Comparison of ENCODE assay signal across 17 cellular contexts in the genomic region with DNA sequence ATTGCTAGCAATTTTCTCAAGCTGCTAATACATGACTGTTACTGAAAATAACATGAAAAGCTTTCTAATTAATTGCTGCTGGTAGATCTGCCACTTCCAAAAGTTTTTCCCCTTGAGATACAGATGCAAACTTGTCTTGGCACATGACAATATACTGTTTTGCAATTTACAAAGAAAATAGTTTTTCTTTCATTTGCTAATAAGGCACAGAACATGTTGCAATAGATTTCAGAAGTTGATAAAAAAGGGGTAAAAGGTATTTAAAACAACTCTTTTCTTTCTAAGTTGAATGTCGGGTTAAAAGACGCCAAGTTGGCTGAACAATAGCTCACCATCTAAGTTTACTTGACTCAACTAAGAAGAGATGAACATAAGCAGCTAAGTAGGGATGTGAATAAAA. TPM values are rescaled to one million over a fixed set of nuclear protein-coding genes. Genes with fewer than 3 reads are reported as not detected.
DNase-seq lines count a peak whose midpoint lies in the region; ATAC-seq and TF ChIP-seq lines count a peak whose summit lies in the region.
"Had no signal": no experiment of that assay in that cellular context is flagged by ENCODE, and none has a peak within 500 bp of the region (broad histone marks: within the 10 kb centered on the region; RNA-seq: fewer than 3 reads in every experiment).

No MANE protein-coding gene starts in this region.

- H3K4me1 Mint-ChIP-seq in WTC11: peaks cover 50% of the 10 kb centered on the region
- H3K4me1 Mint-ChIP-seq: CD4-positive, alpha-beta memory T cell had no signal

- DNase-seq in WTC11 (ENCODE audit: low spot score): no peak
- peak; percentile 10 to 38 for DNase-seq in fibroblast of lung (ENCODE audit: low read depth in 2 of 2)
- no peak for DNase-seq in MG63
- DNase-seq in C1 segment of cervical spinal cord (lab: John Stamatoyannopoulos, UW): no peak
- DNase-seq in activated CD4-positive, CD25-positive, alpha-beta regulatory T cell (lab: John Stamatoyannopoulos, UW): no peak
- no peak for DNase-seq in ureter (ENCODE audit: low spot score)
- DNase-seq: CD4-positive, alpha-beta memory T cell; DMS79; KBM-7; NCI-H1417 treated with DMSO at 0.1 percent for 48 hours; NCI-H187 treated with DMSO at 0.1 percent for 48 hours; NCI-H2227 treated with DMSO at 0.1 percent for 48 hours; NCI-H524 treated with DMSO at 0.1 percent for 48 hours; SJCRH30 had no signal

- H4K20me1 ChIP-seq in fibroblast of lung (ENCODE audit: control insufficient read depth, extremely low read depth, insufficient read depth, low read length): no peaks in the 10 kb centered on the region

- no peak for TF ChIP-seq CTCF in WTC11 (IDR thresholded peaks at IDR 0.05)
- no peak for TF ChIP-seq CTCF in fibroblast of lung (conservative IDR thresholded peaks at IDR 0.05 in 1 of 2, IDR thresholded peaks at IDR 0.05 in 1 of 2; ENCODE audit: low read depth in 1 of 2, low read length in 2 of 2)

- H3K9ac ChIP-seq in HUES64 (ENCODE audit: low read depth, low read length): no peak overlapping the region
- H3K9ac ChIP-seq in fibroblast of lung (ENCODE audit: insufficient read depth, low read length): no peak overlapping the region

- POLR2A ChIA-PET in WTC11 (lab: Charles Lee): no interaction called here

- H3K27me3 ChIP-seq in ACC112 (ENCODE audit: insufficient read depth, low read length) (no peaks in the 10 kb centered on the region; the same call in 1 of the 2 replicates), HUES64 (ENCODE audit: insufficient read depth, low read length) (no peaks in the 10 kb centered on the region), fibroblast of lung (ENCODE audit: control insufficient read depth, insufficient read depth, low read length) (no peaks in the 10 kb centered on the region), MG63 (peaks cover 2% of the 10 kb centered on the region; the same call in 1 of the 2 replicates)
- H3K27me3 ChIP-seq: SJCRH30 had no signal

- H3K27ac Mint-ChIP-seq in WTC11: peak overlapping the region; percentile 68
- H3K27ac Mint-ChIP-seq: CD4-positive, alpha-beta memory T cell had no signal

- ATAC-seq in WTC11: no peak
- ATAC-seq: HepG2 had no signal

- H3K4me1 ChIP-seq in ACC112 (ENCODE audit: control insufficient read depth, insufficient read depth, low read length, unreplicated experiment) (peaks cover 10% of the 10 kb centered on the region), HUES64 (ENCODE audit: insufficient read depth, low read length) (peaks cover 43% of the 10 kb centered on the region), fibroblast of lung (ENCODE audit: control insufficient read depth, extremely low read depth, insufficient read depth, low read length) (no peaks in the 10 kb centered on the region)
- H3K4me1 ChIP-seq: SJCRH30 had no signal

- CTCF ChIA-PET in WTC11 (lab: Charles Lee): interaction anchor here (0.9 to 1.2 kb wide), 3 partner anchors 15 to 612 kb away, joined by 3 to 4 read pairs (median 4); partner anchors contain the start of gene THSD7A

- WGBS in HUES64: 0% methylated on average over 1 of the region's 2 CpGs

- H3K36me3 ChIP-seq in ACC112 (ENCODE audit: insufficient read depth, low read length) (no peaks in the 10 kb centered on the region), HUES64 (ENCODE audit: insufficient read depth, low read length) (no peaks in the 10 kb centered on the region), fibroblast of lung (ENCODE audit: control insufficient read depth, insufficient read depth, low read length) (no peaks in the 10 kb centered on the region), MG63 (no peaks in the 10 kb centered on the region)
- H3K36me3 ChIP-seq: SJCRH30 had no signal

- peak overlapping the region; percentile 40 for H3K4me3 Mint-ChIP-seq in WTC11
- H3K4me3 Mint-ChIP-seq: CD4-positive, alpha-beta memory T cell had no signal

- H3K4me3 ChIP-seq in ACC112 (ENCODE audit: low read depth, low read length): 0 out of 2 replicates have a peak overlapping the region, but pooled peaks have one; percentile 18
- no peak overlapping the region for H3K4me3 ChIP-seq in HUES64 (ENCODE audit: low read length)
- H3K4me3 ChIP-seq in fibroblast of lung (replicated peaks in 1 of 4; ENCODE audit: control extremely low read depth in 1 of 4, insufficient read depth in 1 of 4, low read depth in 3 of 4, low read length in 4 of 4): no peak overlapping the region
- H3K4me3 ChIP-seq in MG63: no peak overlapping the region
- H3K4me3 ChIP-seq: SJCRH30 had no signal

- H3K4me2 ChIP-seq in fibroblast of lung (ENCODE audit: extremely low read depth, insufficient read depth, low read length): no peak overlapping the region

- no peaks in the 10 kb centered on the region for H3K36me3 Mint-ChIP-seq in WTC11
- H3K36me3 Mint-ChIP-seq: CD4-positive, alpha-beta memory T cell had no signal

- no peaks in the 10 kb centered on the region for H3K9me3 Mint-ChIP-seq in WTC11

- H3K27me3 Mint-ChIP-seq in WTC11 (ENCODE audit: low read depth): no peaks in the 10 kb centered on the region
- H3K27me3 Mint-ChIP-seq: CD4-positive, alpha-beta memory T cell had no signal

- H2AFZ ChIP-seq in ACC112 (ENCODE audit: low read length, unreplicated experiment): no peak overlapping the region
- no peak overlapping the region for H2AFZ ChIP-seq in fibroblast of lung (ENCODE audit: low read length)

- H3K27ac ChIP-seq in ACC112 (ENCODE audit: low read depth, low read length) (no peak overlapping the region), HUES64 (ENCODE audit: low read depth, low read length) (peak overlapping the region; percentile 59; the same call in 1 of the 2 replicates), fibroblast of lung (ENCODE audit: insufficient read depth, low read length) (no peak overlapping the region)
- H3K27ac ChIP-seq: SJCRH30 had no signal

- H3K79me2 ChIP-seq in ACC112 (ENCODE audit: control insufficient read depth, insufficient read depth, low read length, unreplicated experiment) (no peaks in the 10 kb centered on the region), fibroblast of lung (ENCODE audit: control insufficient read depth, insufficient read depth, low read length) (no peaks in the 10 kb centered on the region)

- H3K9me3 ChIP-seq in HUES64 (ENCODE audit: insufficient read depth, low read depth, low read length) (no peaks in the 10 kb centered on the region), fibroblast of lung (ENCODE audit: control insufficient read depth, insufficient read depth, low read depth, low read length) (no peaks in the 10 kb centered on the region), MG63 (no peaks in the 10 kb centered on the region)
- H3K9me3 ChIP-seq: SJCRH30 had no signal

TF ChIP-seq in WTC11, 78 proteins besides CTCF, POLR2A, EP300 and RAD21 (continues in another document):
- TF ChIP-seq, protein P1, sequence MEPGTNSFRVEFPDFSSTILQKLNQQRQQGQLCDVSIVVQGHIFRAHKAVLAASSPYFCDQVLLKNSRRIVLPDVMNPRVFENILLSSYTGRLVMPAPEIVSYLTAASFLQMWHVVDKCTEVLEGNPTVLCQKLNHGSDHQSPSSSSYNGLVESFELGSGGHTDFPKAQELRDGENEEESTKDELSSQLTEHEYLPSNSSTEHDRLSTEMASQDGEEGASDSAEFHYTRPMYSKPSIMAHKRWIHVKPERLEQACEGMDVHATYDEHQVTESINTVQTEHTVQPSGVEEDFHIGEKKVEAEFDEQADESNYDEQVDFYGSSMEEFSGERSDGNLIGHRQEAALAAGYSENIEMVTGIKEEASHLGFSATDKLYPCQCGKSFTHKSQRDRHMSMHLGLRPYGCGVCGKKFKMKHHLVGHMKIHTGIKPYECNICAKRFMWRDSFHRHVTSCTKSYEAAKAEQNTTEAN (CRISPR knock-in tag; IDR thresholded peaks at IDR 0.05): no peak
- TF ChIP-seq E2F5 (CRISPR knock-in tag; IDR thresholded peaks at IDR 0.05): no peak
- TF ChIP-seq GRHL2 (CRISPR knock-in tag; IDR thresholded peaks at IDR 0.05; ENCODE audit: insufficient replicate concordance, severe bottlenecking): no peak
- TF ChIP-seq, protein P2, sequence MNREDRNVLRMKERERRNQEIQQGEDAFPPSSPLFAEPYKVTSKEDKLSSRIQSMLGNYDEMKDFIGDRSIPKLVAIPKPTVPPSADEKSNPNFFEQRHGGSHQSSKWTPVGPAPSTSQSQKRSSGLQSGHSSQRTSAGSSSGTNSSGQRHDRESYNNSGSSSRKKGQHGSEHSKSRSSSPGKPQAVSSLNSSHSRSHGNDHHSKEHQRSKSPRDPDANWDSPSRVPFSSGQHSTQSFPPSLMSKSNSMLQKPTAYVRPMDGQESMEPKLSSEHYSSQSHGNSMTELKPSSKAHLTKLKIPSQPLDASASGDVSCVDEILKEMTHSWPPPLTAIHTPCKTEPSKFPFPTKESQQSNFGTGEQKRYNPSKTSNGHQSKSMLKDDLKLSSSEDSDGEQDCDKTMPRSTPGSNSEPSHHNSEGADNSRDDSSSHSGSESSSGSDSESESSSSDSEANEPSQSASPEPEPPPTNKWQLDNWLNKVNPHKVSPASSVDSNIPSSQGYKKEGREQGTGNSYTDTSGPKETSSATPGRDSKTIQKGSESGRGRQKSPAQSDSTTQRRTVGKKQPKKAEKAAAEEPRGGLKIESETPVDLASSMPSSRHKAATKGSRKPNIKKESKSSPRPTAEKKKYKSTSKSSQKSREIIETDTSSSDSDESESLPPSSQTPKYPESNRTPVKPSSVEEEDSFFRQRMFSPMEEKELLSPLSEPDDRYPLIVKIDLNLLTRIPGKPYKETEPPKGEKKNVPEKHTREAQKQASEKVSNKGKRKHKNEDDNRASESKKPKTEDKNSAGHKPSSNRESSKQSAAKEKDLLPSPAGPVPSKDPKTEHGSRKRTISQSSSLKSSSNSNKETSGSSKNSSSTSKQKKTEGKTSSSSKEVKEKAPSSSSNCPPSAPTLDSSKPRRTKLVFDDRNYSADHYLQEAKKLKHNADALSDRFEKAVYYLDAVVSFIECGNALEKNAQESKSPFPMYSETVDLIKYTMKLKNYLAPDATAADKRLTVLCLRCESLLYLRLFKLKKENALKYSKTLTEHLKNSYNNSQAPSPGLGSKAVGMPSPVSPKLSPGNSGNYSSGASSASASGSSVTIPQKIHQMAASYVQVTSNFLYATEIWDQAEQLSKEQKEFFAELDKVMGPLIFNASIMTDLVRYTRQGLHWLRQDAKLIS (CRISPR knock-in tag; IDR thresholded peaks at IDR 0.05; ENCODE audit: borderline replicate concordance): no peak

RNA-seq across cellular contexts. Expression of gene THSD7A, which starts 14.3 kb away (rescaled TPM):
- polyA plus RNA-seq in HUES64 (2013, experiment 1 of 2): 1.0 TPM
- 1.7 TPM for polyA plus RNA-seq in HUES64 (2013, experiment 2 of 2)
- 0.66 to 1.1 TPM (median 0.68 TPM) in 3 replicates for total RNA-seq in WTC11 (2021)
- total RNA-seq in fibroblast of lung: under 0.01 and 0.83 TPM in 2 replicates
- polyA plus RNA-seq in fibroblast of lung: 0.02 and 0.06 TPM in 2 replicates
- polyA plus RNA-seq in fibroblast of lung (2012): 0.02 and 0.08 TPM in 2 replicates
- polyA minus RNA-seq in fibroblast of lung (ENCODE audit: low replicate concordance): not detected in 2 replicates
- not detected in 2 replicates for total RNA-seq in MG63 (2014; rRNA removed; shearing (Covaris generic); ENCODE audit: low replicate concordance)
- total RNA-seq in ureter: 21.6 TPM
- total RNA-seq: CD4-positive, alpha-beta memory T cell had no signal
- polyA plus RNA-seq: CD4-positive, alpha-beta memory T cell had no signal

Comparison
In these comparisons a context has a peak if more than half of its experiments do, and no peak if none do; other contexts are left out.
1. DNase-seq: peak in fibroblast of lung (2 of 2); none in WTC11 (single experiment), MG63 (single experiment), C1 segment of cervical spinal cord (0 of 14), activated CD4-positive, CD25-positive, alpha-beta regulatory T cell (0 of 4) and ureter (single experiment).
2. RNA of gene THSD7A, which starts 14.3 kb away (total RNA-seq): 21.6 TPM in ureter (single experiment); under 0.01 to 0.83 TPM in fibroblast of lung, 0.66 to 1.1 TPM in WTC11 and not detected in MG63; every median in the first group is over 10 times any median in the second.